ENCODE assay signal across 12 cellular contexts in genomic region chr12:103780992-103781391, GRCh38.
DNase-seq lines count a peak whose midpoint lies in the region; ATAC-seq and TF ChIP-seq lines count a peak whose summit lies in the region.
"Had no signal": no experiment of that assay in that cellular context is flagged by ENCODE, and none has a peak within 500 bp of the region (broad histone marks: within the 10 kb centered on the region; RNA-seq: fewer than 3 reads in every experiment).

No MANE protein-coding gene starts in this region.

- peak overlapping the region; percentile 87 for H3K27ac ChIP-seq in psoas muscle
- H3K27ac ChIP-seq in substantia nigra (ENCODE audit: low read depth, low read length, poor library complexity, severe bottlenecking) = no peak overlapping the region

- ATAC-seq in psoas muscle = peak; percentile 70 to 81 (median 74)
- ATAC-seq in HG03571 (IDR thresholded peaks at IDR 0.05; ENCODE audit: unreplicated experiment) = no peak
- ATAC-seq: GM23338 had no signal

- no peak overlapping the region for H3K4me3 ChIP-seq in Caco-2 (ENCODE audit: low read depth, low read length)
- H3K4me3 ChIP-seq in psoas muscle = no peak overlapping the region
- H3K4me3 ChIP-seq: GM23338 had no signal

- DNase-seq in Caco-2 (no peak), DMS 273 treated with DMSO at 0.1 percent for 48 hours (lab: John Stamatoyannopoulos, UW) (peak; percentile 81), NCI-H524 treated with DMSO at 0.1 percent for 48 hours (lab: John Stamatoyannopoulos, UW) (peak; percentile 79), psoas muscle (peak in 1 of 2 donors; percentile 69), epidermal melanocyte (ENCODE audit: insufficient read length, low spot score) (no peak), substantia nigra (lab: John Stamatoyannopoulos, UW) (no peak)
- DNase-seq: C1 segment of cervical spinal cord; CD4-positive, alpha-beta T cell; H7 had no signal

- no peaks in the 10 kb centered on the region; the same call in 1 of the 2 replicates for H3K36me3 ChIP-seq in Caco-2 (ENCODE audit: control insufficient read depth, insufficient read depth, low read length)
- peaks cover 3 to 30% of the 10 kb centered on the region in 2 donors for H3K36me3 ChIP-seq in psoas muscle (ENCODE audit: insufficient read depth in 1 of 2, low read depth in 1 of 2)

- no peaks in the 10 kb centered on the region for H3K4me1 Mint-ChIP-seq in Caco-2 (ENCODE audit: low read depth, unreplicated experiment)
- H3K4me1 Mint-ChIP-seq: B cell, GM23338 had no signal

- no peaks in the 10 kb centered on the region for H3K27me3 ChIP-seq in Caco-2 (replicated peaks; ENCODE audit: control insufficient read depth, insufficient read depth, low read length)
- no peaks in the 10 kb centered on the region for H3K27me3 ChIP-seq in psoas muscle (ENCODE audit: insufficient read depth in 3 of 3, low read length in 2 of 3)

- intact Hi-C loops in Caco-2 (cut with micrococcal nuclease; ENCODE audit: unreplicated experiment) = no loop called here
- intact Hi-C loops in psoas muscle (cut with DNase I) = loop anchor here in 1 of 2 donors (5.0 kb wide), 1 partner anchor 61 kb away; the partner anchor contains the start of gene NT5DC3

- H3K27me3 Mint-ChIP-seq in Caco-2 (ENCODE audit: insufficient read depth, unreplicated experiment) = no peaks in the 10 kb centered on the region
- H3K27me3 Mint-ChIP-seq: B cell; CD4-positive, alpha-beta T cell had no signal

- H3K36me3 Mint-ChIP-seq in Caco-2 (ENCODE audit: insufficient read depth, unreplicated experiment) = peaks cover 36% of the 10 kb centered on the region

- H3K4me1 ChIP-seq in Caco-2 = peaks cover 16% of the 10 kb centered on the region
- H3K4me1 ChIP-seq in psoas muscle = peaks cover 51% of the 10 kb centered on the region

- CTCF ChIA-PET in Caco-2 (lab: Charles Lee) = no interaction called here

- H3K9me3 ChIP-seq in Caco-2 (no peaks in the 10 kb centered on the region), psoas muscle (no peaks in the 10 kb centered on the region)

- no peaks in the 10 kb centered on the region for H3K9me3 Mint-ChIP-seq in Caco-2 (ENCODE audit: unreplicated experiment)
- H3K9me3 Mint-ChIP-seq: CD4-positive, alpha-beta T cell; GM23338 had no signal

- no peak for TF ChIP-seq CTCF in Caco-2 (IDR thresholded peaks at IDR 0.05; ENCODE audit: insufficient read depth in 1 of 2, low read depth in 1 of 2, low read length in 1 of 2, severe bottlenecking in 1 of 2, unreplicated experiment in 1 of 2)
- no peak for TF ChIP-seq CTCF in psoas muscle (IDR thresholded peaks at IDR 0.05)

- BruUV-seq in Caco-2 (replicated peaks; lab: Mats Ljungman, UMichigan) = no TSS peak

- 24 to 44% (median 39%) methylated on average over 3 of the region's 3 CpGs for WGBS in psoas muscle, 3 donors

- no peak overlapping the region for H3K4me3 Mint-ChIP-seq in Caco-2 (ENCODE audit: unreplicated experiment)
- H3K4me3 Mint-ChIP-seq: B cell; CD4-positive, alpha-beta T cell; GM23338 had no signal

- POLR2A ChIA-PET in Caco-2 (lab: Charles Lee) = no interaction called here

- H3K27ac Mint-ChIP-seq in Caco-2 (ENCODE audit: unreplicated experiment) = peak overlapping the region; percentile 22
- H3K27ac Mint-ChIP-seq: B cell; CD4-positive, alpha-beta T cell; GM23338 had no signal

Comparison
In these comparisons a context has a peak if more than half of its experiments do, and no peak if none do; other contexts are left out.
1. DNase-seq: peak in DMS 273 treated with DMSO at 0.1 percent for 48 hours (single experiment) and NCI-H524 treated with DMSO at 0.1 percent for 48 hours (single experiment); none in Caco-2 (0 of 2), epidermal melanocyte (single experiment) and substantia nigra (0 of 49).